ENCODE assay signal across 8 cellular contexts in the genomic region with DNA sequence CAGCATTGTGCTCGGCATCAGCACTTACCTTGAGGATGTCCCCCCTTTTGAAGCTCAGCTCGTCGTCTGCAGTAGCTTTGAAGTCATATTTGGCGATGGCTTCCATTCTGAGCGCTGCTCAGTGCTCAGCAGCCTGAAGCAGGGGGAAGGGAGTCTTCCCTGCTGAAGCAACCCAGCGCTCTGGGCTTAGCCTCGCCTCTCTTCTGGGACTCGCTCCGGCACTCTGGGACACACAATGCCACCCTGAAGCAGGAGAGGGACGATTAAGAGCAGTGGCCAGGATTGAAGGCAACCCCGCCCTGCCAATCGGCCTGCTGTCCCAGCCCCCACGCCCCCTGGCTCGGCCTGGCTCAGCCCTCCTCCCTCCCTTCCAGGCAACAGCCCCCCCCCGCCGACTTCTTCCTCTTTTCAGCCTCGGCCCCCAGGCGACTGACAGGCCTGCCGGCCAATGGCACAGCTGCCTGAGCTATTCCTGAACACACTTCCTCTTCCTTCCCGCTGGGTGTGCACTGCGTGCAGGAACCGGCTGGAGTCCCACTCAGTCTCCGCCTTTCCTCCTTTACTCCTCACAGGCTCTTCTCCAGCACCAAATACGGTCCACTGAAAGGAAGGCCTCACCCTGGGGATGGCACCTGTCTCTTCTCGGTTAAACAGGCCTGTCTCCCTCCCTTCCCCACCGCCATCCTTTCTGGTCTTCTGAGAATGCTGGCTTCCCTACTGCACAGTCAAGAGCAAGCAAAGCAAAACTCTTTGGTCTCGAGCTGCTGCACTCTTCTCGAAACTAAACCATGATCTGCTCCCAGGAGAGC. TPM values are rescaled to one million over a fixed set of nuclear protein-coding genes. Genes with fewer than 3 reads are reported as not detected.
A peak's percentile ranks its signal among the peaks of the same experiment; 100 is the strongest.
DNase-seq lines count a peak whose midpoint lies in the region; ATAC-seq and TF ChIP-seq lines count a peak whose summit lies in the region.

No MANE protein-coding gene starts in this region.

- TF ChIP-seq POLR2A in esophagus squamous epithelium (IDR thresholded peaks at IDR 0.05): peak in 2 of 4 donors; percentile 8 to 58

- H3K27me3 Mint-ChIP-seq in Caco-2 (ENCODE audit: insufficient read depth, unreplicated experiment): no peaks in the 10 kb centered on the region

- H3K9me3 Mint-ChIP-seq in Caco-2 (ENCODE audit: unreplicated experiment): no peaks in the 10 kb centered on the region

- CTCF ChIA-PET in Caco-2 (lab: Charles Lee): interaction anchor here (0.6 to 2.7 kb wide), 12 partner anchors 11 to 908 kb away, joined by 3 to 24 read pairs (median 7); partner anchors contain the start of genes GRB2, MIF4GD, SLC25A19 and TSEN54

- H3K4me1 ChIP-seq in Caco-2: peaks cover 37% of the 10 kb centered on the region
- peaks cover 37 to 93% (median 46%) of the 10 kb centered on the region in 3 donors for H3K4me1 ChIP-seq in esophagus squamous epithelium
- H3K4me1 ChIP-seq in muscle layer of duodenum (ENCODE audit: control insufficient read depth in 1 of 2, insufficient read depth in 2 of 2, low read length in 2 of 2): peaks cover 20 to 59% of the 10 kb centered on the region in 2 donors

- peak; percentile 59 for ATAC-seq in GM21528 (IDR thresholded peaks at IDR 0.05; ENCODE audit: low FRiP score, unreplicated experiment)

- POLR2A ChIA-PET in Caco-2 (lab: Charles Lee): interaction anchor here (0.6 to 1.7 kb wide), 16 partner anchors 9 to 262 kb away, joined by 3 to 22 read pairs (median 4); partner anchors contain the start of genes GGA3, GRB2, MIF4GD and MRPS7

- no TSS peak for BruUV-seq in Caco-2 (replicated peaks; lab: Mats Ljungman, UMichigan)

- TF ChIP-seq CTCF in Caco-2 (IDR thresholded peaks at IDR 0.05; ENCODE audit: insufficient read depth in 1 of 2, low read depth in 1 of 2, low read length in 1 of 2, severe bottlenecking in 1 of 2, unreplicated experiment in 1 of 2) (peak; percentile 5 to 36), esophagus squamous epithelium (IDR thresholded peaks at IDR 0.05) (peak in 3 of 6 experiments; percentile 26 to 32 (median 29))

- peak overlapping the region; percentile 63 for H3K27ac Mint-ChIP-seq in Caco-2 (ENCODE audit: unreplicated experiment)

- H3K9me3 ChIP-seq in Caco-2: no peaks in the 10 kb centered on the region
- no peaks in the 10 kb centered on the region for H3K9me3 ChIP-seq in esophagus squamous epithelium
- no peaks in the 10 kb centered on the region for H3K9me3 ChIP-seq in muscle layer of duodenum (ENCODE audit: control insufficient read depth in 1 of 2, low read length in 2 of 2)

- WGBS in esophagus squamous epithelium, 2 donors: 1 to 3% methylated on average over 13 to 16 of the region's 28 CpGs

- intact Hi-C loops in Caco-2 (cut with micrococcal nuclease; ENCODE audit: unreplicated experiment): loop anchor here (1.0 kb wide), 1 partner anchor 10 kb away; no protein-coding TSS in a partner anchor
- intact Hi-C loops in esophagus squamous epithelium (cut with DNase I): no loop called here

- peak; percentile 99 for DNase-seq in Caco-2
- DNase-seq in KBM-7: peak; percentile 98
- DNase-seq in activated T-cell treated with anti-CD3 and anti-CD28 coated beads, Interleukin-2, amount 50 U/mL, for 48 hours: peak; percentile 88 to 90
- peak; percentile 95 for DNase-seq in esophagus squamous epithelium (lab: John Stamatoyannopoulos, UW)
- peak; percentile 59 to 64 for DNase-seq in stimulated activated CD8-positive, alpha-beta memory T cell treated with anti-CD3 and anti-CD28 coated beads, Interleukin-7, amount 100 ng/mL, for 1 hour (ENCODE audit: low read depth in 2 of 2)

- H3K4me3 ChIP-seq in Caco-2 (ENCODE audit: low read depth, low read length) (peak overlapping the region; percentile 67), esophagus squamous epithelium (peak overlapping the region; percentile 37 to 68 (median 61)), muscle layer of duodenum (ENCODE audit: low read depth in 1 of 2, low read length in 2 of 2) (peak overlapping the region; percentile 83 to 90)

- H3K36me3 Mint-ChIP-seq in Caco-2 (ENCODE audit: insufficient read depth, unreplicated experiment): peaks cover 28% of the 10 kb centered on the region

- H3K36me3 ChIP-seq in Caco-2 (ENCODE audit: control insufficient read depth, insufficient read depth, low read length): peaks cover 2% of the 10 kb centered on the region; the same call in 1 of the 2 replicates
- peaks cover 0 to 10% (median 0%) of the 10 kb centered on the region in 3 donors for H3K36me3 ChIP-seq in esophagus squamous epithelium
- H3K36me3 ChIP-seq in muscle layer of duodenum (ENCODE audit: control insufficient read depth in 1 of 2, insufficient read depth in 2 of 2, low read length in 2 of 2): peaks cover 0 to 5% of the 10 kb centered on the region in 2 donors

- H3K27me3 ChIP-seq in Caco-2 (replicated peaks; ENCODE audit: control insufficient read depth, insufficient read depth, low read length) (no peaks in the 10 kb centered on the region), esophagus squamous epithelium (no peaks in the 10 kb centered on the region), muscle layer of duodenum (ENCODE audit: low read depth, low read length) (no peaks in the 10 kb centered on the region)

- peak overlapping the region; percentile 91 for H3K4me3 Mint-ChIP-seq in Caco-2 (ENCODE audit: unreplicated experiment)

- peaks cover 22% of the 10 kb centered on the region for H3K4me1 Mint-ChIP-seq in Caco-2 (ENCODE audit: low read depth, unreplicated experiment)

- in situ Hi-C loops in KBM-7 (cut with MboI; ENCODE audit: low pct_unique_long_range_greater_than_20kb, low sequenced_read_pairs): no loop called here

- peak overlapping the region; percentile 77 to 89 (median 88) for H3K27ac ChIP-seq in esophagus squamous epithelium
- peak overlapping the region; percentile 78 for H3K27ac ChIP-seq in muscle layer of duodenum (ENCODE audit: low read length)

TF ChIP-seq in PFSK-1, 5 proteins besides CTCF, POLR2A, EP300 and RAD21:
- peak; percentile 75; the same call in 1 of the 2 replicates for TF ChIP-seq POLR2AphosphoS5 (IDR thresholded peaks at IDR 0.05; ENCODE audit: low read depth, low read length)
- peak; percentile 78; the same call in 1 of the 2 replicates for TF ChIP-seq SIN3A (IDR thresholded peaks at IDR 0.05; ENCODE audit: borderline replicate concordance, insufficient read depth, low read length)
- TF ChIP-seq, protein P1, sequence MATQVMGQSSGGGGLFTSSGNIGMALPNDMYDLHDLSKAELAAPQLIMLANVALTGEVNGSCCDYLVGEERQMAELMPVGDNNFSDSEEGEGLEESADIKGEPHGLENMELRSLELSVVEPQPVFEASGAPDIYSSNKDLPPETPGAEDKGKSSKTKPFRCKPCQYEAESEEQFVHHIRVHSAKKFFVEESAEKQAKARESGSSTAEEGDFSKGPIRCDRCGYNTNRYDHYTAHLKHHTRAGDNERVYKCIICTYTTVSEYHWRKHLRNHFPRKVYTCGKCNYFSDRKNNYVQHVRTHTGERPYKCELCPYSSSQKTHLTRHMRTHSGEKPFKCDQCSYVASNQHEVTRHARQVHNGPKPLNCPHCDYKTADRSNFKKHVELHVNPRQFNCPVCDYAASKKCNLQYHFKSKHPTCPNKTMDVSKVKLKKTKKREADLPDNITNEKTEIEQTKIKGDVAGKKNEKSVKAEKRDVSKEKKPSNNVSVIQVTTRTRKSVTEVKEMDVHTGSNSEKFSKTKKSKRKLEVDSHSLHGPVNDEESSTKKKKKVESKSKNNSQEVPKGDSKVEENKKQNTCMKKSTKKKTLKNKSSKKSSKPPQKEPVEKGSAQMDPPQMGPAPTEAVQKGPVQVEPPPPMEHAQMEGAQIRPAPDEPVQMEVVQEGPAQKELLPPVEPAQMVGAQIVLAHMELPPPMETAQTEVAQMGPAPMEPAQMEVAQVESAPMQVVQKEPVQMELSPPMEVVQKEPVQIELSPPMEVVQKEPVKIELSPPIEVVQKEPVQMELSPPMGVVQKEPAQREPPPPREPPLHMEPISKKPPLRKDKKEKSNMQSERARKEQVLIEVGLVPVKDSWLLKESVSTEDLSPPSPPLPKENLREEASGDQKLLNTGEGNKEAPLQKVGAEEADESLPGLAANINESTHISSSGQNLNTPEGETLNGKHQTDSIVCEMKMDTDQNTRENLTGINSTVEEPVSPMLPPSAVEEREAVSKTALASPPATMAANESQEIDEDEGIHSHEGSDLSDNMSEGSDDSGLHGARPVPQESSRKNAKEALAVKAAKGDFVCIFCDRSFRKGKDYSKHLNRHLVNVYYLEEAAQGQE (IDR thresholded peaks at IDR 0.05; ENCODE audit: insufficient read depth in 1 of 2, low read depth in 2 of 2, low read length in 2 of 2): no peak
- TF ChIP-seq TAF1 (IDR thresholded peaks at IDR 0.05; ENCODE audit: borderline replicate concordance, insufficient read depth, low read length): peak; percentile 67; the same call in 1 of the 2 replicates
- peak; percentile 44 for TF ChIP-seq FOXP2 (optimal IDR thresholded peaks at IDR 0.05; ENCODE audit: borderline replicate concordance, extremely low read depth, extremely low read length, insufficient read depth)

RNA-seq across cellular contexts. Expression of gene GRB2, which starts 11.8 kb away (rescaled TPM):
- total RNA-seq in Caco-2 (2022) (113 and 115 TPM in 2 replicates), esophagus squamous epithelium (100 to 1,000 TPM in 2 of 4 donors, 10 to 100 TPM in 2; 58.9 to 128 (median 107) TPM)
- 81.9 TPM for polyA plus RNA-seq in PFSK-1 (2012; ENCODE audit: insufficient read length, low read depth)

Comparison
In these comparisons a context has a peak if more than half of its experiments do, and no peak if none do; other contexts are left out.
1. Peak in every context shown above with its lines: DNase-seq, ATAC-seq, H3K4me3 ChIP-seq and H3K27ac ChIP-seq.